Comparison of ENCODE assay signal across 8 cellular contexts in genomic region chr9:93827545-93828330, GRCh38.
A peak's percentile ranks its signal among the peaks of the same experiment; 100 is the strongest.
DNase-seq lines count a peak whose midpoint lies in the region; ATAC-seq and TF ChIP-seq lines count a peak whose summit lies in the region.

No MANE protein-coding gene starts in this region.

- H3K4me3 Mint-ChIP-seq in Calu3 (ENCODE audit: low read depth, unreplicated experiment): peak overlapping the region; percentile 48
- H3K4me3 Mint-ChIP-seq in central memory CD8-positive, alpha-beta T cell: no peak overlapping the region

- peak; percentile 69 for DNase-seq in Calu3
- peak; percentile 96 for DNase-seq in SK-N-SH
- no peak for DNase-seq in central memory CD8-positive, alpha-beta T cell (ENCODE audit: low spot score in 2 of 2)
- peak; percentile 63 for DNase-seq in kidney tubule cell (ENCODE audit: low spot score)
- DNase-seq in stimulated activated CD4-positive, alpha-beta T cell treated with anti-CD3 and anti-CD28 coated beads, Interleukin-2, amount 100 ng/mL, for 48 hours: peak; percentile 29 to 30

- no peak for TF ChIP-seq EP300 in SK-N-SH (IDR thresholded peaks at IDR 0.05; ENCODE audit: borderline replicate concordance in 1 of 2, low read depth in 1 of 2, low read length in 1 of 2)

- no peaks in the 10 kb centered on the region for H4K20me1 ChIP-seq in SK-N-SH (ENCODE audit: insufficient read depth)

- no peaks in the 10 kb centered on the region for H3K36me3 Mint-ChIP-seq in Calu3 (ENCODE audit: insufficient read depth, unreplicated experiment)
- H3K36me3 Mint-ChIP-seq in central memory CD8-positive, alpha-beta T cell (ENCODE audit: insufficient read depth): no peaks in the 10 kb centered on the region

- H3K4me3 ChIP-seq in SK-N-SH (ENCODE audit: low read depth in 2 of 2, low read length in 1 of 2): peak overlapping the region; percentile 32 to 39; a peak in 3 of 4 replicates

- no peak overlapping the region for H3K27ac Mint-ChIP-seq in Calu3 (ENCODE audit: unreplicated experiment)
- H3K27ac Mint-ChIP-seq in central memory CD8-positive, alpha-beta T cell (ENCODE audit: low read depth): no peak overlapping the region

- no peaks in the 10 kb centered on the region for H3K4me1 Mint-ChIP-seq in Calu3 (ENCODE audit: low read depth, unreplicated experiment)
- H3K4me1 Mint-ChIP-seq in central memory CD8-positive, alpha-beta T cell: peaks cover 6% of the 10 kb centered on the region

- no peaks in the 10 kb centered on the region for H3K9me2 ChIP-seq in SK-N-SH

- H3K4me2 ChIP-seq in SK-N-SH: peak overlapping the region; percentile 59; the same call in 1 of the 2 replicates

- no TSS peak for BruUV-seq in Calu3 (replicated peaks; lab: Mats Ljungman, UMichigan)

- peak; percentile 66 for ATAC-seq in HG02678 (IDR thresholded peaks at IDR 0.05; ENCODE audit: unreplicated experiment)
- peak; percentile 56 for ATAC-seq in central memory CD8-positive, alpha-beta T cell (replicated peaks; ENCODE audit: extremely low read depth, poor library complexity, severe bottlenecking)
- ATAC-seq in GM19397 (IDR thresholded peaks at IDR 0.05; ENCODE audit: unreplicated experiment): no peak
- no peak for ATAC-seq in GM18520 (IDR thresholded peaks at IDR 0.05; ENCODE audit: unreplicated experiment)

- no peaks in the 10 kb centered on the region for H3F3A ChIP-seq in SK-N-SH (replicated peaks; ENCODE audit: insufficient read depth)

- H3K27ac ChIP-seq in SK-N-SH (ENCODE audit: low read depth in 2 of 2, low read length in 1 of 2): no peak overlapping the region

- intact Hi-C loops in Calu3 (cut with micrococcal nuclease; ENCODE audit: unreplicated experiment): loop anchor here (2.0 kb wide), 1 partner anchor 135 kb away; no protein-coding TSS in a partner anchor

- TF ChIP-seq RAD21 in SK-N-SH (IDR thresholded peaks at IDR 0.05; ENCODE audit: low read length): peak; percentile 49; the same call in 1 of the 2 replicates

- CTCF ChIA-PET in Calu3 (lab: Charles Lee) (interaction anchor here (0.6 to 0.8 kb wide), 5 partner anchors 13 to 386 kb away, joined by 3 to 4 read pairs (median 3); no protein-coding TSS in a partner anchor), SK-N-SH (lab: Yijun Ruan, JAX) (interaction anchor here (0.6 to 2.0 kb wide), 32 partner anchors 8 to 401 kb away, joined by 3 to 11 read pairs (median 4); no protein-coding TSS in a partner anchor)

- peaks cover 43% of the 10 kb centered on the region for H3K27me3 Mint-ChIP-seq in Calu3 (ENCODE audit: unreplicated experiment)
- H3K27me3 Mint-ChIP-seq in central memory CD8-positive, alpha-beta T cell: peaks cover 82% of the 10 kb centered on the region

- no peaks in the 10 kb centered on the region for H3K36me3 ChIP-seq in SK-N-SH (replicated peaks in 1 of 2; ENCODE audit: control insufficient read depth in 1 of 2, insufficient read depth in 2 of 2, low read length in 1 of 2)

- H2AFZ ChIP-seq in SK-N-SH (ENCODE audit: low read depth): 0 out of 2 replicates have a peak overlapping the region, but pooled peaks have one; percentile 46

- no peaks in the 10 kb centered on the region for H3K9me3 ChIP-seq in SK-N-SH

- WGBS in SK-N-SH (ENCODE audit: low lambda C conversion rate): no CpG with 5 or more reads among the region's 43 CpGs

- H3K9me3 Mint-ChIP-seq in Calu3 (ENCODE audit: low read depth, unreplicated experiment): peaks cover 1% of the 10 kb centered on the region
- no peaks in the 10 kb centered on the region for H3K9me3 Mint-ChIP-seq in central memory CD8-positive, alpha-beta T cell

- no peak overlapping the region for H3K9ac ChIP-seq in SK-N-SH

- no peaks in the 10 kb centered on the region for H3K27me3 ChIP-seq in SK-N-SH (ENCODE audit: insufficient read depth)

- POLR2A ChIA-PET in SK-N-SH (lab: Yijun Ruan, JAX): no interaction called here

- TF ChIP-seq CTCF in Calu3 (IDR thresholded peaks at IDR 0.05; ENCODE audit: unreplicated experiment) (peak; percentile 67), SK-N-SH (IDR thresholded peaks at IDR 0.05) (peak; percentile 64)

- H3K4me1 ChIP-seq in SK-N-SH (ENCODE audit: control insufficient read depth in 1 of 2, insufficient read depth in 2 of 2, low read depth in 1 of 2, low read length in 1 of 2): no peaks in the 10 kb centered on the region; a peak in 1 of 4 replicates

- no peaks in the 10 kb centered on the region for H3K79me2 ChIP-seq in SK-N-SH (ENCODE audit: insufficient read depth)

TF ChIP-seq in SK-N-SH, 30 proteins besides CTCF, POLR2A, EP300 and RAD21 (continues in another document):
- TF ChIP-seq, protein P1, sequence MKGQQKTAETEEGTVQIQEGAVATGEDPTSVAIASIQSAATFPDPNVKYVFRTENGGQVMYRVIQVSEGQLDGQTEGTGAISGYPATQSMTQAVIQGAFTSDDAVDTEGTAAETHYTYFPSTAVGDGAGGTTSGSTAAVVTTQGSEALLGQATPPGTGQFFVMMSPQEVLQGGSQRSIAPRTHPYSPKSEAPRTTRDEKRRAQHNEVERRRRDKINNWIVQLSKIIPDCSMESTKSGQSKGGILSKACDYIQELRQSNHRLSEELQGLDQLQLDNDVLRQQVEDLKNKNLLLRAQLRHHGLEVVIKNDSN (IDR thresholded peaks at IDR 0.05; ENCODE audit: borderline replicate concordance, low read depth): no peak
- TF ChIP-seq GABPA (IDR thresholded peaks at IDR 0.05; ENCODE audit: low read depth) (no peak), EZH2phosphoT487 (IDR thresholded peaks at IDR 0.05; ENCODE audit: borderline replicate concordance, low read depth) (no peak), ELF1 (IDR thresholded peaks at IDR 0.05) (no peak), REST (IDR thresholded peaks at IDR 0.05; ENCODE audit: low read depth, low read length) (no peak), SMC3 (IDR thresholded peaks at IDR 0.05; ENCODE audit: low read depth, low read length) (no peak), YY1 (IDR thresholded peaks at IDR 0.05; ENCODE audit: low read depth) (no peak), MXI1 (IDR thresholded peaks at IDR 0.05; ENCODE audit: low read depth, low read length) (no peak), TAF1 (IDR thresholded peaks at IDR 0.05; ENCODE audit: borderline replicate concordance, low read depth, low read length) (no peak), TEAD4 (IDR thresholded peaks at IDR 0.05; ENCODE audit: borderline replicate concordance, insufficient read depth) (no peak), SIN3A (IDR thresholded peaks at IDR 0.05; ENCODE audit: borderline replicate concordance, low read depth, low read length) (no peak), GATA2 (CRISPR knock-in tag; IDR thresholded peaks at IDR 0.05) (no peak), MAX (IDR thresholded peaks at IDR 0.05; ENCODE audit: low read depth) (no peak), CHD2 (IDR thresholded peaks at IDR 0.05; ENCODE audit: low read length, partially characterized antibody) (no peak), NRF1 (IDR thresholded peaks at IDR 0.05; ENCODE audit: low read depth, low read length) (no peak)
- TF ChIP-seq, protein P2, sequence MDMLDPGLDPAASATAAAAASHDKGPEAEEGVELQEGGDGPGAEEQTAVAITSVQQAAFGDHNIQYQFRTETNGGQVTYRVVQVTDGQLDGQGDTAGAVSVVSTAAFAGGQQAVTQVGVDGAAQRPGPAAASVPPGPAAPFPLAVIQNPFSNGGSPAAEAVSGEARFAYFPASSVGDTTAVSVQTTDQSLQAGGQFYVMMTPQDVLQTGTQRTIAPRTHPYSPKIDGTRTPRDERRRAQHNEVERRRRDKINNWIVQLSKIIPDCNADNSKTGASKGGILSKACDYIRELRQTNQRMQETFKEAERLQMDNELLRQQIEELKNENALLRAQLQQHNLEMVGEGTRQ (IDR thresholded peaks at IDR 0.05; ENCODE audit: borderline replicate concordance, low read depth, low read length): no peak
- TF ChIP-seq, protein P3, sequence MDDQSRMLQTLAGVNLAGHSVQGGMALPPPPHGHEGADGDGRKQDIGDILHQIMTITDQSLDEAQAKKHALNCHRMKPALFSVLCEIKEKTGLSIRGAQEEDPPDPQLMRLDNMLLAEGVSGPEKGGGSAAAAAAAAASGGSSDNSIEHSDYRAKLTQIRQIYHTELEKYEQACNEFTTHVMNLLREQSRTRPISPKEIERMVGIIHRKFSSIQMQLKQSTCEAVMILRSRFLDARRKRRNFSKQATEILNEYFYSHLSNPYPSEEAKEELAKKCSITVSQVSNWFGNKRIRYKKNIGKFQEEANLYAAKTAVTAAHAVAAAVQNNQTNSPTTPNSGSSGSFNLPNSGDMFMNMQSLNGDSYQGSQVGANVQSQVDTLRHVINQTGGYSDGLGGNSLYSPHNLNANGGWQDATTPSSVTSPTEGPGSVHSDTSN (IDR thresholded peaks at IDR 0.05): no peak

Comparison
In these comparisons a context has a peak if more than half of its experiments do, and no peak if none do; other contexts are left out.
1. DNase-seq: peak in Calu3 (single experiment), SK-N-SH (single experiment), kidney tubule cell (single experiment) and stimulated activated CD4-positive, alpha-beta T cell treated with anti-CD3 and anti-CD28 coated beads, Interleukin-2, amount 100 ng/mL, for 48 hours (2 of 2); none in central memory CD8-positive, alpha-beta T cell (0 of 2).
2. ATAC-seq: peak in HG02678 (single experiment) and central memory CD8-positive, alpha-beta T cell (single experiment); none in GM19397 (single experiment) and GM18520 (single experiment).